In the genomic region with DNA sequence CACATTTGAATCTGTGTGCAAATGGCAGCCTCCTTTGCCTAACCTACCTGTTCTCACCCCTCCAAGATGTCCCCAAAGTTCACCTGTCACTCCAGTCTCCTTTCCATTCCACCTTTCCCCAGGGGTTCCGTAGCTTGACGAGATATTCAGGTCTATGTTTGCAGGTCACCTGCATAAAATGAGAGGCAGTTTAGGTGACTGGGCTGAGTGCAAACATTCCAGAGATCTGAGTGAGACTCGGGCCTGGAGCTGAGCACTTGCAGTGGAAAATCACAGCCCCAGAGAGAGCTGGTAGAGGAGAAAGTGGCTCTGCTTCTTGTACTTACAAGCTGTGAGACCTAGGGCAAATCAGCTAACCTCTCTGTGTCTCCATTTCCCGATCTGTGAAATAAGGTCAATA, we compare ENCODE assay signal across 23 cellular contexts. TPM values are rescaled to one million over a fixed set of nuclear protein-coding genes. Genes with fewer than 3 reads are reported as not detected.
"Had no signal": no experiment of that assay in that cellular context is flagged by ENCODE, and none has a peak within 500 bp of the region (broad histone marks: within the 10 kb centered on the region; RNA-seq: fewer than 3 reads in every experiment).

No MANE protein-coding gene starts in this region.

- H3K27ac ChIP-seq: body of pancreas, lower lobe of right lung, sigmoid colon, spleen, thoracic aorta, uterus, WERI-Rb-1 had no signal

- H3K36me3 Mint-ChIP-seq: activated naive CD8-positive, alpha-beta T cell treated with anti-CD3 and anti-CD28 coated beads for 36 hours had no signal

- H3K4me3 ChIP-seq: body of pancreas, lower lobe of right lung, sigmoid colon, spleen, thoracic aorta, uterus had no signal

- ATAC-seq: activated CD4-positive, alpha-beta T cell treated with anti-CD3 and anti-CD28 coated beads for 36 hours; activated T-cell treated with anti-CD3 and anti-CD28 coated beads, Interleukin-2, amount 50 U/mL, for 72 hours; body of pancreas; effector memory CD8-positive, alpha-beta T cell; left cardiac atrium; lower lobe of right lung had no signal

- H3K36me3 ChIP-seq: lower lobe of right lung, sigmoid colon, thoracic aorta, uterus, WERI-Rb-1 had no signal

- H3K9me3 Mint-ChIP-seq: activated CD4-positive, alpha-beta memory T cell treated with anti-CD3 and anti-CD28 coated beads, Interleukin-2, amount 10 ng/mL, durations not matched to agents 7 days and 5 days; activated naive CD8-positive, alpha-beta T cell treated with anti-CD3 and anti-CD28 coated beads for 36 hours; activated T-cell treated with anti-CD3 and anti-CD28 coated beads, Interleukin-2, amount 50 U/mL, for 72 hours; effector memory CD8-positive, alpha-beta T cell; neural crest cell; T-helper 1 cell treated with Interleukin-12 subunit alpha and Interleukin-12 subunit beta and Interleukin-4 antibody, amounts not matched to agents 30 μg/mL and 1 μg/mL, for 36 hours had no signal

- H3K27me3 ChIP-seq: body of pancreas, sigmoid colon, spleen, uterus had no signal

- H3K4me1 Mint-ChIP-seq: activated CD4-positive, alpha-beta memory T cell treated with anti-CD3 and anti-CD28 coated beads, Interleukin-2, amount 10 ng/mL, durations not matched to agents 7 days and 5 days; activated CD4-positive, alpha-beta T cell treated with anti-CD3 and anti-CD28 coated beads for 36 hours; activated naive CD8-positive, alpha-beta T cell treated with anti-CD3 and anti-CD28 coated beads for 36 hours; neural crest cell had no signal

- DNase-seq: activated CD4-positive, alpha-beta memory T cell treated with anti-CD3 and anti-CD28 coated beads, Interleukin-2, amount 10 ng/mL, durations not matched to agents 7 days and 5 days; activated CD4-positive, alpha-beta T cell treated with anti-CD3 and anti-CD28 coated beads for 36 hours; activated CD8-positive, alpha-beta memory T cell treated with anti-CD3 and anti-CD28 coated beads, Interleukin-2, amount 50 U/mL, for 48 hours; activated naive CD8-positive, alpha-beta T cell treated with anti-CD3 and anti-CD28 coated beads for 36 hours; activated T-cell treated with anti-CD3 and anti-CD28 coated beads, Interleukin-2, amount 50 U/mL, for 72 hours; amygdala; body of pancreas; dermis blood vessel endothelial cell; effector memory CD8-positive, alpha-beta T cell; erythroblast; left cardiac atrium; lower lobe of right lung; midbrain; sigmoid colon; spleen; uterus; WERI-Rb-1 had no signal

- H3K27me3 Mint-ChIP-seq: activated CD4-positive, alpha-beta memory T cell treated with anti-CD3 and anti-CD28 coated beads, Interleukin-2, amount 10 ng/mL, durations not matched to agents 7 days and 5 days; activated CD4-positive, alpha-beta T cell treated with anti-CD3 and anti-CD28 coated beads for 36 hours; activated naive CD8-positive, alpha-beta T cell treated with anti-CD3 and anti-CD28 coated beads for 36 hours; effector memory CD8-positive, alpha-beta T cell had no signal

- H3K27ac Mint-ChIP-seq: activated CD4-positive, alpha-beta memory T cell treated with anti-CD3 and anti-CD28 coated beads, Interleukin-2, amount 10 ng/mL, durations not matched to agents 7 days and 5 days; activated CD4-positive, alpha-beta T cell treated with anti-CD3 and anti-CD28 coated beads for 36 hours; activated naive CD8-positive, alpha-beta T cell treated with anti-CD3 and anti-CD28 coated beads for 36 hours; activated T-cell treated with anti-CD3 and anti-CD28 coated beads, Interleukin-2, amount 50 U/mL, for 72 hours; effector memory CD8-positive, alpha-beta T cell; T-helper 1 cell treated with Interleukin-12 subunit alpha and Interleukin-12 subunit beta and Interleukin-4 antibody, amounts not matched to agents 30 μg/mL and 1 μg/mL, for 36 hours had no signal

- H3K4me1 ChIP-seq: body of pancreas, lower lobe of right lung, spleen, uterus had no signal

- H3K4me3 Mint-ChIP-seq: activated CD4-positive, alpha-beta memory T cell treated with anti-CD3 and anti-CD28 coated beads, Interleukin-2, amount 10 ng/mL, durations not matched to agents 7 days and 5 days; activated CD4-positive, alpha-beta T cell treated with anti-CD3 and anti-CD28 coated beads for 36 hours; activated naive CD8-positive, alpha-beta T cell treated with anti-CD3 and anti-CD28 coated beads for 36 hours; activated T-cell treated with anti-CD3 and anti-CD28 coated beads, Interleukin-2, amount 50 U/mL, for 72 hours; effector memory CD8-positive, alpha-beta T cell; neural crest cell; T-helper 1 cell treated with Interleukin-12 subunit alpha and Interleukin-12 subunit beta and Interleukin-4 antibody, amounts not matched to agents 30 μg/mL and 1 μg/mL, for 36 hours had no signal

RNA-seq across cellular contexts. Expression of a gene that starts 20.1 kb away (rescaled TPM):
- total RNA-seq: body of pancreas, dermis blood vessel endothelial cell, myocyte had no signal

RNA-seq across cellular contexts. Expression of a gene that starts 58.9 kb away (rescaled TPM):
- total RNA-seq: activated CD4-positive, alpha-beta memory T cell treated with anti-CD3 and anti-CD28 coated beads, Interleukin-2, amount 10 ng/mL, durations not matched to agents 7 days and 5 days; myocyte; osteoblast; pulmonary artery endothelial cell had no signal
